Comparison of ENCODE assay signal across 8 cellular contexts in genomic region chr19:54653181-54653809, GRCh38. TPM values are rescaled to one million over a fixed set of nuclear protein-coding genes. Genes with fewer than 3 reads are reported as not detected.
DNase-seq lines count a peak whose midpoint lies in the region; ATAC-seq, FAIRE-seq and TF ChIP-seq lines count a peak whose summit lies in the region.

No MANE protein-coding gene starts in this region.

- H3K4me1 ChIP-seq in endothelial cell of umbilical vein (ENCODE audit: control insufficient read depth, extremely low read depth, insufficient read depth, low read length) (no peaks in the 10 kb centered on the region), smooth muscle cell (ENCODE audit: low read depth) (no peaks in the 10 kb centered on the region)

- BruUV-seq in endothelial cell of umbilical vein (replicated peaks; lab: Mats Ljungman, UMichigan) = no TSS peak

- H3K27me3 ChIP-seq in endothelial cell of umbilical vein (ENCODE audit: control insufficient read depth in 2 of 2, insufficient read depth in 2 of 2, low read length in 2 of 2) = no peaks in the 10 kb centered on the region
- H3K27me3 ChIP-seq in smooth muscle cell (ENCODE audit: low read depth) = no peaks in the 10 kb centered on the region

- H3K27ac ChIP-seq in endothelial cell of umbilical vein (ENCODE audit: insufficient read depth, low read depth, low read length) (no peak overlapping the region), smooth muscle cell (ENCODE audit: low read depth) (no peak overlapping the region)

- H3F3A ChIP-seq in smooth muscle cell (ENCODE audit: low read depth) = no peaks in the 10 kb centered on the region

- no peaks in the 10 kb centered on the region for H4K20me1 ChIP-seq in endothelial cell of umbilical vein (replicated peaks; ENCODE audit: control insufficient read depth, extremely low read depth, insufficient read depth, low read length)
- H4K20me1 ChIP-seq in smooth muscle cell (ENCODE audit: low read depth) = no peaks in the 10 kb centered on the region

- H3K36me3 ChIP-seq in endothelial cell of umbilical vein (ENCODE audit: control insufficient read depth in 2 of 2, extremely low read depth in 1 of 2, insufficient read depth in 2 of 2, low read length in 2 of 2) = no peaks in the 10 kb centered on the region
- H3K36me3 ChIP-seq in smooth muscle cell (ENCODE audit: low read depth) = no peaks in the 10 kb centered on the region

- no peak for TF ChIP-seq POLR2A in endothelial cell of umbilical vein (IDR thresholded peaks at IDR 0.05; ENCODE audit: low read depth, low read length)

- dilution Hi-C loops in endothelial cell of umbilical vein (cut with MboI; ENCODE audit: extremely low pct_ligation_motif_present, low sequenced_read_pairs) = no loop called here

- no peaks in the 10 kb centered on the region for H3K36me3 Mint-ChIP-seq in activated T-cell treated with anti-CD3 and anti-CD28 coated beads, Interleukin-2, amount 50 U/mL, for 4 hours (ENCODE audit: insufficient read depth)

- no peak overlapping the region for H3K4me3 Mint-ChIP-seq in activated T-cell treated with anti-CD3 and anti-CD28 coated beads, Interleukin-2, amount 50 U/mL, for 4 hours

- POLR2A ChIA-PET in endothelial cell of umbilical vein (lab: Charles Lee) = no interaction called here

- no peak overlapping the region for H2AFZ ChIP-seq in endothelial cell of umbilical vein (ENCODE audit: low read depth, low read length)
- no peak overlapping the region for H2AFZ ChIP-seq in smooth muscle cell (ENCODE audit: low read depth)

- intact Hi-C loops in endothelial cell of umbilical vein (cut with micrococcal nuclease) = loop anchor here (1.0 kb wide), 1 partner anchor 172 kb away; no protein-coding TSS in a partner anchor

- no peak overlapping the region for H3K4me3 ChIP-seq in endothelial cell of umbilical vein (replicated peaks in 1 of 3; ENCODE audit: insufficient read depth in 1 of 3, low read depth in 1 of 3, low read length in 3 of 3)
- H3K4me3 ChIP-seq in smooth muscle cell = no peak overlapping the region

- no peak overlapping the region for H3K4me2 ChIP-seq in endothelial cell of umbilical vein (ENCODE audit: insufficient read depth, low read length)
- no peak overlapping the region for H3K4me2 ChIP-seq in smooth muscle cell

- ATAC-seq in GM21619 (IDR thresholded peaks at IDR 0.05; ENCODE audit: unreplicated experiment) = no peak
- no peak for ATAC-seq in activated T-cell treated with anti-CD3 and anti-CD28 coated beads, Interleukin-2, amount 50 U/mL, for 4 hours
- ATAC-seq in omental fat pad (ENCODE audit: low FRiP score) = no peak

- peak; percentile 2 for DNase-seq in NCI-H774 (lab: John Stamatoyannopoulos, UW)
- DNase-seq in endothelial cell of umbilical vein (ENCODE audit: low read depth, low spot score) = peak; percentile 22
- DNase-seq in smooth muscle cell (lab: John Stamatoyannopoulos, UW; ENCODE audit: unreplicated experiment) = no peak
- DNase-seq in activated T-cell treated with anti-CD3 and anti-CD28 coated beads, Interleukin-2, amount 50 U/mL, for 4 hours = no peak
- DNase-seq in omental fat pad (ENCODE audit: low spot score) = no peak

- no peaks in the 10 kb centered on the region for H3K79me2 ChIP-seq in endothelial cell of umbilical vein (ENCODE audit: control insufficient read depth, insufficient read depth, low read length)
- no peaks in the 10 kb centered on the region for H3K79me2 ChIP-seq in smooth muscle cell (ENCODE audit: low read depth)

- H3K9me3 ChIP-seq in endothelial cell of umbilical vein (replicated peaks; ENCODE audit: control insufficient read depth, insufficient read depth, low read length) (no peaks in the 10 kb centered on the region), smooth muscle cell (replicated peaks; ENCODE audit: low read depth) (peaks cover 9% of the 10 kb centered on the region)

- FAIRE-seq in A204.1 (lab: Jason Lieb, UNC) = peak; percentile 94
- FAIRE-seq in endothelial cell of umbilical vein (lab: Jason Lieb, UNC) = peak; percentile 56

- peaks cover 11% of the 10 kb centered on the region for H3K27me3 Mint-ChIP-seq in activated T-cell treated with anti-CD3 and anti-CD28 coated beads, Interleukin-2, amount 50 U/mL, for 4 hours (ENCODE audit: low read depth)

- 49% methylated on average over 6 of the region's 6 CpGs for WGBS in smooth muscle cell (ENCODE audit: low lambda C conversion rate)

- CTCF ChIA-PET in endothelial cell of umbilical vein (lab: Charles Lee) = interaction anchor here (1.0 to 4.2 kb wide), 3 partner anchors 16 to 158 kb away, joined by 3 to 28 read pairs (median 4); no protein-coding TSS in a partner anchor

- no peaks in the 10 kb centered on the region for H3K9me1 ChIP-seq in endothelial cell of umbilical vein (replicated peaks; ENCODE audit: control insufficient read depth, extremely low read depth, insufficient read depth, low read length)

- H3K9me3 Mint-ChIP-seq in activated T-cell treated with anti-CD3 and anti-CD28 coated beads, Interleukin-2, amount 50 U/mL, for 4 hours = no peaks in the 10 kb centered on the region

- TF ChIP-seq CTCF in GM12872 (IDR thresholded peaks at IDR 0.05; ENCODE audit: insufficient read depth, low read depth, low read length) (peak; percentile 55; the same call in 2 of the 3 replicates), endothelial cell of umbilical vein (IDR thresholded peaks at IDR 0.05; ENCODE audit: extremely low read depth in 1 of 2, insufficient read depth in 1 of 2, low read depth in 1 of 2, low read length in 2 of 2) (peak; percentile 29 to 31), smooth muscle cell (IDR thresholded peaks at IDR 0.05; ENCODE audit: borderline replicate concordance, insufficient read depth, poor library complexity, severe bottlenecking) (peak; percentile 24), omental fat pad (IDR thresholded peaks at IDR 0.05) (no peak)

- no peaks in the 10 kb centered on the region for H3K4me1 Mint-ChIP-seq in activated T-cell treated with anti-CD3 and anti-CD28 coated beads, Interleukin-2, amount 50 U/mL, for 4 hours (ENCODE audit: low read depth)

- H3K9ac ChIP-seq in endothelial cell of umbilical vein (replicated peaks; ENCODE audit: extremely low read depth, insufficient read depth, low read length) = no peak overlapping the region
- H3K9ac ChIP-seq in smooth muscle cell (ENCODE audit: low read depth) = no peak overlapping the region

TF ChIP-seq in endothelial cell of umbilical vein, 7 proteins besides CTCF, POLR2A, EP300 and RAD21 (continues in another document):
- TF ChIP-seq MYC (IDR thresholded peaks at IDR 0.05; ENCODE audit: low read depth, low read length) (no peak), POLR2AphosphoS5 (IDR thresholded peaks at IDR 0.05; ENCODE audit: insufficient read depth, low read depth, low read length) (no peak), GATA2 (IDR thresholded peaks at IDR 0.05; ENCODE audit: insufficient read depth, insufficient read length, low read depth, low read length) (no peak), FOS (IDR thresholded peaks at IDR 0.05; ENCODE audit: borderline replicate concordance, insufficient read depth, low read length) (no peak), JUN (IDR thresholded peaks at IDR 0.05; ENCODE audit: borderline replicate concordance, insufficient read depth, insufficient read length, low read depth) (no peak), EZH2 (IDR thresholded peaks at IDR 0.05; ENCODE audit: borderline replicate concordance, low read depth, low read length, severe bottlenecking) (no peak)

RNA-seq across cellular contexts. Expression of gene LILRB4, which starts 9.5 kb away (rescaled TPM):
- not detected in 2 replicates for total RNA-seq in endothelial cell of umbilical vein
- polyA plus RNA-seq in endothelial cell of umbilical vein = not detected in 2 replicates
- polyA plus RNA-seq in endothelial cell of umbilical vein (2011; cell fraction: cytosol; rRNA removed) = not detected in 2 replicates
- not detected in 2 replicates for polyA plus RNA-seq in endothelial cell of umbilical vein (2011; cell fraction: nucleus; rRNA removed)
- polyA plus RNA-seq in endothelial cell of umbilical vein (2012) = not detected in 2 replicates
- not detected in 2 replicates for polyA minus RNA-seq in endothelial cell of umbilical vein
- not detected for polyA minus RNA-seq in endothelial cell of umbilical vein (2011; cell fraction: cytosol; rRNA and poly(A)+ RNA removed)
- polyA minus RNA-seq in endothelial cell of umbilical vein (2011; cell fraction: nucleus; rRNA and poly(A)+ RNA removed) = not detected in 2 replicates
- not detected in 2 replicates for total RNA-seq in smooth muscle cell
- polyA plus RNA-seq in smooth muscle cell = not detected in 2 replicates
- under 1 TPM in 1 of 3 donors, not detected in 2; 0.22 TPM for total RNA-seq in activated T-cell treated with anti-CD3 and anti-CD28 coated beads, Interleukin-2, amount 50 U/mL, for 4 hours
- total RNA-seq in omental fat pad = 10 to 100 TPM in 2 of 4 donors, 1 to 10 TPM in 2; 7.8 to 36.7 (median 10.4) TPM

RNA-seq across cellular contexts. Expression of gene LILRB1, which starts 23.0 kb away (rescaled TPM):
- not detected in 2 replicates for total RNA-seq in endothelial cell of umbilical vein
- not detected in 2 replicates for polyA plus RNA-seq in endothelial cell of umbilical vein
- not detected in 2 replicates for polyA plus RNA-seq in endothelial cell of umbilical vein (2011; cell fraction: cytosol; rRNA removed)
- not detected in 2 replicates for polyA plus RNA-seq in endothelial cell of umbilical vein (2011; cell fraction: nucleus; rRNA removed)
- polyA plus RNA-seq in endothelial cell of umbilical vein (2012) = not detected in 2 replicates
- polyA minus RNA-seq in endothelial cell of umbilical vein = not detected in 2 replicates
- not detected for polyA minus RNA-seq in endothelial cell of umbilical vein (2011; cell fraction: cytosol; rRNA and poly(A)+ RNA removed)
- not detected in 2 replicates for polyA minus RNA-seq in endothelial cell of umbilical vein (2011; cell fraction: nucleus; rRNA and poly(A)+ RNA removed)
- total RNA-seq in smooth muscle cell = not detected in 2 replicates
- polyA plus RNA-seq in smooth muscle cell = not detected in 2 replicates
- 1 to 10 TPM in 1 of 3 donors, under 1 TPM in 2; 0.37 to 1.1 (median 0.83) TPM for total RNA-seq in activated T-cell treated with anti-CD3 and anti-CD28 coated beads, Interleukin-2, amount 50 U/mL, for 4 hours
- total RNA-seq in omental fat pad = 10 to 100 TPM in 1 of 4 donors, 1 to 10 TPM in 3; 1.4 to 17.3 (median 6.1) TPM

RNA-seq across cellular contexts. Expression of gene LILRA1, which starts 59.9 kb away (rescaled TPM):
- total RNA-seq in endothelial cell of umbilical vein (not detected in 2 replicates), smooth muscle cell (not detected in 2 replicates), omental fat pad (1 to 10 TPM in 3 of 4 donors, under 1 TPM in 1; 0.65 to 7.1 (median 2.5) TPM)
- polyA plus RNA-seq in endothelial cell of umbilical vein (not detected in 2 replicates), smooth muscle cell (not detected in 2 replicates)
- not detected in 2 replicates for polyA plus RNA-seq in endothelial cell of umbilical vein (2011; cell fraction: cytosol; rRNA removed)
- not detected in 2 replicates for polyA plus RNA-seq in endothelial cell of umbilical vein (2011; cell fraction: nucleus; rRNA removed)
- not detected in 2 replicates for polyA plus RNA-seq in endothelial cell of umbilical vein (2012)
- not detected in 2 replicates for polyA minus RNA-seq in endothelial cell of umbilical vein
- not detected for polyA minus RNA-seq in endothelial cell of umbilical vein (2011; cell fraction: cytosol; rRNA and poly(A)+ RNA removed)
- polyA minus RNA-seq in endothelial cell of umbilical vein (2011; cell fraction: nucleus; rRNA and poly(A)+ RNA removed) = not detected in 2 replicates
- total RNA-seq in activated T-cell treated with anti-CD3 and anti-CD28 coated beads, Interleukin-2, amount 50 U/mL, for 4 hours = not detected

Comparison
In these comparisons a context has a peak if more than half of its experiments do, and no peak if none do; other contexts are left out.
1. CTCF ChIP-seq: peak in GM12872 (single experiment), endothelial cell of umbilical vein (2 of 2) and smooth muscle cell (single experiment); none in omental fat pad (0 of 3).
2. DNase-seq: peak in NCI-H774 (single experiment) and endothelial cell of umbilical vein (single experiment); none in smooth muscle cell (single experiment), activated T-cell treated with anti-CD3 and anti-CD28 coated beads, Interleukin-2, amount 50 U/mL, for 4 hours (single experiment) and omental fat pad (single experiment).